In genomic region chr18:23629444-23629946, GRCh38 we compare ENCODE assay signal across 1 cellular context.
A peak's percentile ranks its signal among the peaks of the same experiment; 100 is the strongest.
TF ChIP-seq lines count a peak whose summit lies in the region.

No MANE protein-coding gene starts in this region.

TF ChIP-seq in HEK293, 187 proteins besides CTCF, POLR2A, EP300 and RAD21 (continued from another document):
- TF ChIP-seq REST (tag by site-specific recombination; IDR thresholded peaks at IDR 0.05) (no peak), ZNF169 (tag by site-specific recombination; IDR thresholded peaks at IDR 0.05) (no peak), PRDM6 (tag by site-specific recombination; IDR thresholded peaks at IDR 0.05) (no peak), ZNF518A (tag by site-specific recombination; conservative IDR thresholded peaks at IDR 0.05; ENCODE audit: low read depth) (no peak), ZNF501 (tag by site-specific recombination; IDR thresholded peaks at IDR 0.05) (no peak), ZSCAN16 (tag by site-specific recombination; IDR thresholded peaks at IDR 0.05) (no peak), ZSCAN4 (tag by site-specific recombination; IDR thresholded peaks at IDR 0.05) (peak; percentile 60)
